In genomic region chr11:737366-737765, GRCh38 we compare ENCODE assay signal across 8 cellular contexts. TPM values are rescaled to one million over a fixed set of nuclear protein-coding genes. Genes with fewer than 3 reads are reported as not detected.
DNase-seq lines count a peak whose midpoint lies in the region; ATAC-seq and TF ChIP-seq lines count a peak whose summit lies in the region.
"Had no signal": no experiment of that assay in that cellular context is flagged by ENCODE, and none has a peak within 500 bp of the region (broad histone marks: within the 10 kb centered on the region; RNA-seq: fewer than 3 reads in every experiment).

No MANE protein-coding gene starts in this region.

- no peaks in the 10 kb centered on the region for H3K9me3 Mint-ChIP-seq in stimulated activated naive CD8-positive, alpha-beta T cell treated with anti-CD3 and anti-CD28 coated beads, Interleukin-15, Interleukin-2, amounts not matched to agents 100 ng/mL and 50 ng/mL, for 24 hours
- no peaks in the 10 kb centered on the region for H3K9me3 Mint-ChIP-seq in type B pancreatic cell

- H3K27me3 ChIP-seq in esophagus (ENCODE audit: control insufficient read depth in 1 of 2, insufficient read depth in 2 of 2, low read length in 2 of 2): no peaks in the 10 kb centered on the region

- DNase-seq in stimulated activated naive CD8-positive, alpha-beta T cell treated with anti-CD3 and anti-CD28 coated beads, Interleukin-15, Interleukin-2, amounts not matched to agents 100 U/mL and 50 U/mL, for 24 hours: no peak
- no peak for DNase-seq in type B pancreatic cell (ENCODE audit: extremely low spot score, unreplicated experiment)
- DNase-seq: left ventricle myocardium superior, NCI-H1436 treated with DMSO at 0.1 percent for 48 hours had no signal

- 38 to 44% methylated on average over 11 of the region's 11 CpGs for WGBS in esophagus, 2 donors

- H3K4me3 Mint-ChIP-seq in stimulated activated naive CD8-positive, alpha-beta T cell treated with anti-CD3 and anti-CD28 coated beads, Interleukin-15, Interleukin-2, amounts not matched to agents 100 ng/mL and 50 ng/mL, for 24 hours: peak overlapping the region; percentile 19
- peak overlapping the region; percentile 86 for H3K4me3 Mint-ChIP-seq in type B pancreatic cell

- peak overlapping the region in 1 of 2 donors; percentile 1 for H3K4me3 ChIP-seq in esophagus (ENCODE audit: low read depth in 1 of 2, low read length in 2 of 2)

- H3K9me3 ChIP-seq in esophagus (ENCODE audit: control insufficient read depth in 2 of 2, insufficient read depth in 1 of 2, low read depth in 1 of 2, low read length in 1 of 2): no peaks in the 10 kb centered on the region

- H3K4me1 Mint-ChIP-seq in stimulated activated naive CD8-positive, alpha-beta T cell treated with anti-CD3 and anti-CD28 coated beads, Interleukin-15, Interleukin-2, amounts not matched to agents 100 ng/mL and 50 ng/mL, for 24 hours (ENCODE audit: low read depth): peaks cover 15% of the 10 kb centered on the region
- peaks cover 12% of the 10 kb centered on the region for H3K4me1 Mint-ChIP-seq in type B pancreatic cell (ENCODE audit: unreplicated experiment)

- peaks cover 3% of the 10 kb centered on the region in 2 donors for H3K4me1 ChIP-seq in esophagus (ENCODE audit: control insufficient read depth in 2 of 2, insufficient read depth in 2 of 2, low read length in 1 of 2)

- ATAC-seq in stimulated activated naive CD8-positive, alpha-beta T cell treated with anti-CD3 and anti-CD28 coated beads, Interleukin-15, Interleukin-2, amounts not matched to agents 100 U/mL and 50 U/mL, for 24 hours: no peak
- no peak for ATAC-seq in HG03095 (IDR thresholded peaks at IDR 0.05; ENCODE audit: unreplicated experiment)
- ATAC-seq in GM19035 (IDR thresholded peaks at IDR 0.05; ENCODE audit: unreplicated experiment): no peak
- ATAC-seq: left ventricle myocardium superior had no signal

- no peaks in the 10 kb centered on the region for H3K36me3 Mint-ChIP-seq in stimulated activated naive CD8-positive, alpha-beta T cell treated with anti-CD3 and anti-CD28 coated beads, Interleukin-15, Interleukin-2, amounts not matched to agents 100 ng/mL and 50 ng/mL, for 24 hours (ENCODE audit: low read depth)
- peaks cover 3% of the 10 kb centered on the region for H3K36me3 Mint-ChIP-seq in type B pancreatic cell

- peaks cover 4% of the 10 kb centered on the region for H3K27me3 Mint-ChIP-seq in stimulated activated naive CD8-positive, alpha-beta T cell treated with anti-CD3 and anti-CD28 coated beads, Interleukin-15, Interleukin-2, amounts not matched to agents 100 ng/mL and 50 ng/mL, for 24 hours
- H3K27me3 Mint-ChIP-seq in type B pancreatic cell: peaks cover 10% of the 10 kb centered on the region

- no peak for TF ChIP-seq CTCF in type B pancreatic cell (conservative IDR thresholded peaks at IDR 0.05)

- no peaks in the 10 kb centered on the region for H3K36me3 ChIP-seq in esophagus (ENCODE audit: control insufficient read depth in 2 of 2, insufficient read depth in 2 of 2, low read length in 1 of 2)

- H3K27ac ChIP-seq in esophagus (ENCODE audit: low read depth in 2 of 2, low read length in 1 of 2): peak overlapping the region; percentile 80 to 81

- no peak overlapping the region for H3K27ac Mint-ChIP-seq in stimulated activated naive CD8-positive, alpha-beta T cell treated with anti-CD3 and anti-CD28 coated beads, Interleukin-15, Interleukin-2, amounts not matched to agents 100 ng/mL and 50 ng/mL, for 24 hours
- peak overlapping the region; percentile 98 for H3K27ac Mint-ChIP-seq in type B pancreatic cell

RNA-seq across cellular contexts. Expression of gene TALDO1, which starts 9.9 kb away (rescaled TPM):
- polyA plus RNA-seq in esophagus: 100 to 1,000 TPM; 228 to 278 TPM
- 189 and 288 TPM in 2 replicates for total RNA-seq in type B pancreatic cell (ENCODE audit: low replicate concordance)

RNA-seq across cellular contexts. Expression of gene EPS8L2, which starts 31.3 kb away (rescaled TPM):
- 100 to 1,000 TPM; 254 to 440 TPM for polyA plus RNA-seq in esophagus
- total RNA-seq in type B pancreatic cell (ENCODE audit: low replicate concordance): 218 and 497 TPM in 2 replicates

RNA-seq across cellular contexts. Expression of gene GATD1, which starts 39.9 kb away (rescaled TPM):
- polyA plus RNA-seq in esophagus: 10 to 100 TPM; 23.1 to 49.2 TPM
- 80.1 and 80.9 TPM in 2 replicates for total RNA-seq in type B pancreatic cell (ENCODE audit: low replicate concordance)

RNA-seq across cellular contexts. Expression of gene TMEM80, which starts 41.8 kb away (rescaled TPM):
- polyA plus RNA-seq in esophagus: 10 to 100 TPM; 25.0 to 53.9 TPM
- 23.2 and 37.4 TPM in 2 replicates for total RNA-seq in type B pancreatic cell (ENCODE audit: low replicate concordance)

RNA-seq across cellular contexts. Expression of gene DEAF1, which starts 42.3 kb away (rescaled TPM):
- polyA plus RNA-seq in esophagus: 10 to 100 TPM; 20.3 to 42.4 TPM
- 41.0 and 48.1 TPM in 2 replicates for total RNA-seq in type B pancreatic cell (ENCODE audit: low replicate concordance)
